21 cellular contexts compared by ENCODE assay signal in genomic region chr10:48609899-48610584, GRCh38. TPM values are rescaled to one million over a fixed set of nuclear protein-coding genes. Genes with fewer than 3 reads are reported as not detected.
DNase-seq lines count a peak whose midpoint lies in the region; ATAC-seq and TF ChIP-seq lines count a peak whose summit lies in the region.
"Had no signal": no experiment of that assay in that cellular context is flagged by ENCODE, and none has a peak within 500 bp of the region (broad histone marks: within the 10 kb centered on the region; RNA-seq: fewer than 3 reads in every experiment).

No MANE protein-coding gene starts in this region.

- H3K79me2 ChIP-seq in PC-9 (ENCODE audit: low read depth) (no peaks in the 10 kb centered on the region), MM.1S (ENCODE audit: low read length) (no peaks in the 10 kb centered on the region)

- H3K27me3 Mint-ChIP-seq in activated naive CD8-positive, alpha-beta T cell treated with anti-CD3 and anti-CD28 coated beads, Interleukin-2, amount 50 U/mL, for 24 hours: peaks cover 38% of the 10 kb centered on the region
- peaks cover 47% of the 10 kb centered on the region for H3K27me3 Mint-ChIP-seq in activated naive CD8-positive, alpha-beta T cell treated with anti-CD3 and anti-CD28 coated beads for 36 hours
- H3K27me3 Mint-ChIP-seq in type B pancreatic cell: peaks cover 44% of the 10 kb centered on the region

- H3K4me1 Mint-ChIP-seq in activated naive CD8-positive, alpha-beta T cell treated with anti-CD3 and anti-CD28 coated beads, Interleukin-2, amount 50 U/mL, for 24 hours: no peaks in the 10 kb centered on the region
- peaks cover 3% of the 10 kb centered on the region for H3K4me1 Mint-ChIP-seq in activated naive CD8-positive, alpha-beta T cell treated with anti-CD3 and anti-CD28 coated beads for 36 hours
- H3K4me1 Mint-ChIP-seq in type B pancreatic cell (ENCODE audit: unreplicated experiment): no peaks in the 10 kb centered on the region

- H3K4me3 ChIP-seq in PC-9 (no peak overlapping the region), MM.1S (ENCODE audit: low read length) (no peak overlapping the region)
- H3K4me3 ChIP-seq: GM23338 had no signal

- POLR2A ChIA-PET in PC-9 (lab: Charles Lee; ENCODE audit: unreplicated experiment): no interaction called here

- no TSS peak for BruUV-seq in PC-9 (replicated peaks; lab: Mats Ljungman, UMichigan)

- H2AFZ ChIP-seq in PC-9 (no peak overlapping the region), MM.1S (ENCODE audit: low read length) (no peak overlapping the region)
- H2AFZ ChIP-seq: GM23338 had no signal

- intact Hi-C loops in PC-9 (cut with micrococcal nuclease; ENCODE audit: unreplicated experiment): no loop called here

- CTCF ChIA-PET in PC-9 (lab: Charles Lee): no interaction called here

- H3K27ac Mint-ChIP-seq in activated naive CD8-positive, alpha-beta T cell treated with anti-CD3 and anti-CD28 coated beads, Interleukin-2, amount 50 U/mL, for 24 hours: no peak overlapping the region
- no peak overlapping the region for H3K27ac Mint-ChIP-seq in activated naive CD8-positive, alpha-beta T cell treated with anti-CD3 and anti-CD28 coated beads for 36 hours
- H3K27ac Mint-ChIP-seq in type B pancreatic cell: no peak overlapping the region
- H3K27ac Mint-ChIP-seq: B cell; CD4-positive, alpha-beta memory T cell; GM23338 had no signal

- H3K27me3 ChIP-seq in PC-9 (ENCODE audit: insufficient read depth, low read depth) (no peaks in the 10 kb centered on the region), MM.1S (replicated peaks; ENCODE audit: insufficient read depth, low read length) (no peaks in the 10 kb centered on the region)

- H3K9ac ChIP-seq in MM.1S (ENCODE audit: low read length): no peak overlapping the region

- H3K4me2 ChIP-seq in PC-9: no peak overlapping the region
- no peak overlapping the region for H3K4me2 ChIP-seq in MM.1S (ENCODE audit: low read depth, low read length)
- H3K4me2 ChIP-seq: GM23338 had no signal

- H3K4me3 Mint-ChIP-seq in activated naive CD8-positive, alpha-beta T cell treated with anti-CD3 and anti-CD28 coated beads, Interleukin-2, amount 50 U/mL, for 24 hours: no peak overlapping the region
- H3K4me3 Mint-ChIP-seq in activated naive CD8-positive, alpha-beta T cell treated with anti-CD3 and anti-CD28 coated beads for 36 hours: no peak overlapping the region
- no peak overlapping the region for H3K4me3 Mint-ChIP-seq in type B pancreatic cell
- H3K4me3 Mint-ChIP-seq: B cell; CD4-positive, alpha-beta memory T cell; GM23338 had no signal

- H3K27ac ChIP-seq in PC-9: no peak overlapping the region
- no peak overlapping the region for H3K27ac ChIP-seq in MM.1S (ENCODE audit: low read length)

- peaks cover 37% of the 10 kb centered on the region for H3K4me1 ChIP-seq in PC-9 (replicated peaks; ENCODE audit: insufficient read depth)
- H3K4me1 ChIP-seq in MM.1S (ENCODE audit: low read length): peaks cover 34% of the 10 kb centered on the region

- H3K9me3 ChIP-seq in PC-9 (ENCODE audit: insufficient read depth, low read depth): no peaks in the 10 kb centered on the region
- H3K9me3 ChIP-seq in MM.1S (replicated peaks; ENCODE audit: insufficient read depth, low read length): no peaks in the 10 kb centered on the region

- no peak for DNase-seq in activated naive CD8-positive, alpha-beta T cell treated with anti-CD3 and anti-CD28 coated beads, Interleukin-2, amount 50 U/mL, for 24 hours
- no peak for DNase-seq in activated naive CD8-positive, alpha-beta T cell treated with anti-CD3 and anti-CD28 coated beads for 36 hours
- DNase-seq in ecto neural progenitor cell (ENCODE audit: low spot score): peak; percentile 27
- peak; percentile 5 for DNase-seq in omental fat pad (ENCODE audit: low spot score)
- DNase-seq in type B pancreatic cell (ENCODE audit: extremely low spot score, unreplicated experiment): peak; percentile 27
- DNase-seq in PC-9: no peak
- DNase-seq in iPS-NIHi11 (ENCODE audit: low spot score): no peak
- DNase-seq in MM.1S: no peak
- DNase-seq: 8988T; Calu3; CD4-positive, alpha-beta memory T cell; DMS53; EL; HCEC 1CT; NCI-H1092 treated with DMSO at 0.1 percent for 48 hours; NCI-H146; NCI-H2029 treated with DMSO at 0.1 percent for 48 hours; NCI-H2171; NCI-H526 had no signal

- H3K9me2 ChIP-seq in PC-9 (ENCODE audit: insufficient read depth): no peaks in the 10 kb centered on the region
- no peaks in the 10 kb centered on the region for H3K9me2 ChIP-seq in MM.1S (replicated peaks; ENCODE audit: insufficient read depth, low read length)

- ATAC-seq in activated naive CD8-positive, alpha-beta T cell treated with anti-CD3 and anti-CD28 coated beads, Interleukin-2, amount 50 U/mL, for 24 hours: peak; percentile 41
- ATAC-seq in omental fat pad (ENCODE audit: low FRiP score): no peak
- ATAC-seq: GM23338 had no signal

- H3K9me3 Mint-ChIP-seq in activated naive CD8-positive, alpha-beta T cell treated with anti-CD3 and anti-CD28 coated beads, Interleukin-2, amount 50 U/mL, for 24 hours: peaks cover 4% of the 10 kb centered on the region
- peaks cover 2% of the 10 kb centered on the region for H3K9me3 Mint-ChIP-seq in activated naive CD8-positive, alpha-beta T cell treated with anti-CD3 and anti-CD28 coated beads for 36 hours
- H3K9me3 Mint-ChIP-seq in type B pancreatic cell: no peaks in the 10 kb centered on the region
- H3K9me3 Mint-ChIP-seq: GM23338 had no signal

- H3F3A ChIP-seq in PC-9 (ENCODE audit: insufficient read depth, low read depth) (peaks cover 29% of the 10 kb centered on the region), MM.1S (ENCODE audit: insufficient read depth, low read length) (peaks cover 7% of the 10 kb centered on the region)

- H4K20me1 ChIP-seq in PC-9 (ENCODE audit: insufficient read depth) (no peaks in the 10 kb centered on the region), MM.1S (ENCODE audit: insufficient read depth, low read length) (no peaks in the 10 kb centered on the region)

- TF ChIP-seq CTCF in omental fat pad (IDR thresholded peaks at IDR 0.05) (no peak), type B pancreatic cell (conservative IDR thresholded peaks at IDR 0.05) (no peak), PC-9 (conservative IDR thresholded peaks at IDR 0.05) (no peak), MM.1S (IDR thresholded peaks at IDR 0.05; ENCODE audit: low read length) (no peak)

- no peaks in the 10 kb centered on the region for H3K36me3 ChIP-seq in PC-9 (ENCODE audit: low read depth)
- H3K36me3 ChIP-seq in MM.1S (replicated peaks; ENCODE audit: insufficient read depth, low read length): no peaks in the 10 kb centered on the region

- H3K36me3 Mint-ChIP-seq in activated naive CD8-positive, alpha-beta T cell treated with anti-CD3 and anti-CD28 coated beads, Interleukin-2, amount 50 U/mL, for 24 hours (ENCODE audit: low read depth): no peaks in the 10 kb centered on the region
- no peaks in the 10 kb centered on the region for H3K36me3 Mint-ChIP-seq in activated naive CD8-positive, alpha-beta T cell treated with anti-CD3 and anti-CD28 coated beads for 36 hours
- H3K36me3 Mint-ChIP-seq in type B pancreatic cell: no peaks in the 10 kb centered on the region
- H3K36me3 Mint-ChIP-seq: CD4-positive, alpha-beta memory T cell had no signal

RNA-seq across cellular contexts. Expression of gene ARHGAP22, which starts 5.2 kb away (rescaled TPM):
- total RNA-seq in activated naive CD8-positive, alpha-beta T cell treated with anti-CD3 and anti-CD28 coated beads for 36 hours: not detected
- total RNA-seq in omental fat pad: 10 to 100 TPM in 2 of 4 donors, 1 to 10 TPM in 2; 3.2 to 24.0 (median 9.9) TPM
- 4.1 and 5.1 TPM in 2 replicates for total RNA-seq in type B pancreatic cell (ENCODE audit: low replicate concordance)
- 3.2 and 4.0 TPM in 2 replicates for total RNA-seq in PC-9 (2021)

Comparison
In these comparisons a context has a peak if more than half of its experiments do, and no peak if none do; other contexts are left out.
1. DNase-seq: peak in ecto neural progenitor cell (single experiment), omental fat pad (single experiment) and type B pancreatic cell (single experiment); none in activated naive CD8-positive, alpha-beta T cell treated with anti-CD3 and anti-CD28 coated beads, Interleukin-2, amount 50 U/mL, for 24 hours (single experiment), activated naive CD8-positive, alpha-beta T cell treated with anti-CD3 and anti-CD28 coated beads for 36 hours (single experiment), PC-9 (0 of 2), iPS-NIHi11 (single experiment) and MM.1S (single experiment).